ENCODE assay signal across 1 cellular context in genomic region chr20:46520976-46521579, GRCh38.
TF ChIP-seq lines count a peak whose summit lies in the region.

No MANE protein-coding gene starts in this region.

TF ChIP-seq in HepG2, 621 proteins besides CTCF, POLR2A, EP300 and RAD21 (continued from another document and continues in another):
- TF ChIP-seq, protein P1, sequence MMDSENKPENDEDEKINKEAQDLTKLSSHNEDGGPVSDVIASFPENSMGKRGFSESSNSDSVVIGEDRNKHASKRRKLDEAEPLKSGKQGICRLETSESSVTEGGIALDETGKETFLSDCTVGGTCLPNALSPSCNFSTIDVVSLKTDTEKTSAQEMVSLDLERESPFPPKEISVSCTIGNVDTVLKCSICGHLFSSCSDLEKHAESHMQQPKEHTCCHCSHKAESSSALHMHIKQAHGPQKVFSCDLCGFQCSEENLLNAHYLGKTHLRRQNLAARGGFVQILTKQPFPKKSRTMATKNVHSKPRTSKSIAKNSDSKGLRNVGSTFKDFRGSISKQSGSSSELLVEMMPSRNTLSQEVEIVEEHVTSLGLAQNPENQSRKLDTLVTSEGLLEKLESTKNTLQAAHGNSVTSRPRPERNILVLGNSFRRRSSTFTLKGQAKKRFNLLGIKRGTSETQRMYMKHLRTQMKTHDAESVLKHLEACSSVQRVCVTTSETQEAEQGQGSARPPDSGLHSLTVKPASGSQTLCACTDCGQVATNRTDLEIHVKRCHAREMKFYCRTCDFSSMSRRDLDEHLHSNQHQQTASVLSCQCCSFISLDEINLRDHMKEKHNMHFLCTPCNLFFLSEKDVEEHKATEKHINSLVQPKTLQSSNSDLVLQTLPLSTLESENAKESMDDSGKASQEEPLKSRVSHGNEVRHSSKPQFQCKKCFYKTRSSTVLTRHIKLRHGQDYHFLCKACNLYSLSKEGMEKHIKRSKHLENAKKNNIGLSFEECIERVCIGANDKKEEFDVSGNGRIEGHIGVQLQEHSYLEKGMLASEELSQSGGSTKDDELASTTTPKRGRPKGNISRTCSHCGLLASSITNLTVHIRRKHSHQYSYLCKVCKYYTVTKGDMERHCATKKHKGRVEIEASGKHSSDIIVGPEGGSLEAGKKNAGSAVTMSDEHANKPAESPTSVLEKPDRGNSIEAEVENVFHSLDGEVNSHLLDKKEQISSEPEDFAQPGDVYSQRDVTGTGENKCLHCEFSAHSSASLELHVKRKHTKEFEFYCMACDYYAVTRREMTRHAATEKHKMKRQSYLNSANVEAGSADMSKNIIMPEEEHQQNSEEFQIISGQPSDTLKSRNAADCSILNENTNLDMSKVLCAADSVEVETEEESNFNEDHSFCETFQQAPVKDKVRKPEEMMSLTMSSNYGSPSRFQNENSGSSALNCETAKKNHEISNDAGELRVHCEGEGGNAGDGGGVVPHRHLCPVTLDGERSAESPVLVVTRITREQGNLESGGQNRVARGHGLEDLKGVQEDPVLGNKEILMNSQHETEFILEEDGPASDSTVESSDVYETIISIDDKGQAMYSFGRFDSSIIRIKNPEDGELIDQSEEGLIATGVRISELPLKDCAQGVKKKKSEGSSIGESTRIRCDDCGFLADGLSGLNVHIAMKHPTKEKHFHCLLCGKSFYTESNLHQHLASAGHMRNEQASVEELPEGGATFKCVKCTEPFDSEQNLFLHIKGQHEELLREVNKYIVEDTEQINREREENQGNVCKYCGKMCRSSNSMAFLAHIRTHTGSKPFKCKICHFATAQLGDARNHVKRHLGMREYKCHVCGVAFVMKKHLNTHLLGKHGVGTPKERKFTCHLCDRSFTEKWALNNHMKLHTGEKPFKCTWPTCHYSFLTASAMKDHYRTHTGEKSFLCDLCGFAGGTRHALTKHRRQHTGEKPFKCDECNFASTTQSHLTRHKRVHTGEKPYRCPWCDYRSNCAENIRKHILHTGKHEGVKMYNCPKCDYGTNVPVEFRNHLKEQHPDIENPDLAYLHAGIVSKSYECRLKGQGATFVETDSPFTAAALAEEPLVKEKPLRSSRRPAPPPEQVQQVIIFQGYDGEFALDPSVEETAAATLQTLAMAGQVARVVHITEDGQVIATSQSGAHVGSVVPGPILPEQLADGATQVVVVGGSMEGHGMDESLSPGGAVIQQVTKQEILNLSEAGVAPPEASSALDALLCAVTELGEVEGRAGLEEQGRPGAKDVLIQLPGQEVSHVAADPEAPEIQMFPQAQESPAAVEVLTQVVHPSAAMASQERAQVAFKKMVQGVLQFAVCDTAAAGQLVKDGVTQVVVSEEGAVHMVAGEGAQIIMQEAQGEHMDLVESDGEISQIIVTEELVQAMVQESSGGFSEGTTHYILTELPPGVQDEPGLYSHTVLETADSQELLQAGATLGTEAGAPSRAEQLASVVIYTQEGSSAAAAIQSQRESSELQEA (CRISPR knock-in tag; IDR thresholded peaks at IDR 0.05; ENCODE audit: not compliant biosample characterization) = no peak
- no peak for TF ChIP-seq ATAD3A (CRISPR knock-in tag; IDR thresholded peaks at IDR 0.05)
- TF ChIP-seq ZNF788 (CRISPR knock-in tag; IDR thresholded peaks at IDR 0.05; ENCODE audit: borderline replicate concordance) = no peak; the same call in 1 of the 2 replicates
- no peak for TF ChIP-seq SNAI1 (CRISPR knock-in tag; IDR thresholded peaks at IDR 0.05; ENCODE audit: borderline replicate concordance)
- TF ChIP-seq PHF8 (CRISPR knock-in tag; IDR thresholded peaks at IDR 0.05) = no peak
- peak; percentile 71 for TF ChIP-seq BCL6 (CRISPR knock-in tag; IDR thresholded peaks at IDR 0.05)
- TF ChIP-seq HNF4G (IDR thresholded peaks at IDR 0.05; ENCODE audit: borderline replicate concordance, low read depth, low read length) = no peak
- no peak for TF ChIP-seq HNF4G (CRISPR knock-in tag; IDR thresholded peaks at IDR 0.05; ENCODE audit: borderline replicate concordance, low read depth)
- peak; percentile 69; the same call in 1 of the 2 replicates for TF ChIP-seq MIER3 (CRISPR knock-in tag; IDR thresholded peaks at IDR 0.05; ENCODE audit: borderline replicate concordance)
- no peak for TF ChIP-seq SRF (IDR thresholded peaks at IDR 0.05; ENCODE audit: low read depth, low read length)
- no peak for TF ChIP-seq ZNF44 (CRISPR knock-in tag; IDR thresholded peaks at IDR 0.05)
- no peak; the same call in 1 of the 2 replicates for TF ChIP-seq DNMT3B (CRISPR knock-in tag; conservative IDR thresholded peaks at IDR 0.05)
- no peak for TF ChIP-seq ZNF598 (CRISPR knock-in tag; IDR thresholded peaks at IDR 0.05; ENCODE audit: borderline replicate concordance)
- TF ChIP-seq ZNF850 (CRISPR knock-in tag; conservative IDR thresholded peaks at IDR 0.05) = no peak
- no peak for TF ChIP-seq ZNF746 (CRISPR knock-in tag; IDR thresholded peaks at IDR 0.05)
- no peak for TF ChIP-seq IRX3 (CRISPR knock-in tag; IDR thresholded peaks at IDR 0.05; ENCODE audit: borderline replicate concordance, low read depth)
- no peak for TF ChIP-seq DBP (CRISPR knock-in tag; IDR thresholded peaks at IDR 0.05; ENCODE audit: not compliant biosample characterization)
- no peak for TF ChIP-seq ZNF431 (CRISPR knock-in tag; IDR thresholded peaks at IDR 0.05; ENCODE audit: borderline replicate concordance, low read depth)
- TF ChIP-seq MAF1 (CRISPR knock-in tag; IDR thresholded peaks at IDR 0.05; ENCODE audit: borderline replicate concordance) = no peak
- no peak for TF ChIP-seq ZNF350 (CRISPR knock-in tag; IDR thresholded peaks at IDR 0.05; ENCODE audit: borderline replicate concordance, low read depth)
- TF ChIP-seq, protein P2, sequence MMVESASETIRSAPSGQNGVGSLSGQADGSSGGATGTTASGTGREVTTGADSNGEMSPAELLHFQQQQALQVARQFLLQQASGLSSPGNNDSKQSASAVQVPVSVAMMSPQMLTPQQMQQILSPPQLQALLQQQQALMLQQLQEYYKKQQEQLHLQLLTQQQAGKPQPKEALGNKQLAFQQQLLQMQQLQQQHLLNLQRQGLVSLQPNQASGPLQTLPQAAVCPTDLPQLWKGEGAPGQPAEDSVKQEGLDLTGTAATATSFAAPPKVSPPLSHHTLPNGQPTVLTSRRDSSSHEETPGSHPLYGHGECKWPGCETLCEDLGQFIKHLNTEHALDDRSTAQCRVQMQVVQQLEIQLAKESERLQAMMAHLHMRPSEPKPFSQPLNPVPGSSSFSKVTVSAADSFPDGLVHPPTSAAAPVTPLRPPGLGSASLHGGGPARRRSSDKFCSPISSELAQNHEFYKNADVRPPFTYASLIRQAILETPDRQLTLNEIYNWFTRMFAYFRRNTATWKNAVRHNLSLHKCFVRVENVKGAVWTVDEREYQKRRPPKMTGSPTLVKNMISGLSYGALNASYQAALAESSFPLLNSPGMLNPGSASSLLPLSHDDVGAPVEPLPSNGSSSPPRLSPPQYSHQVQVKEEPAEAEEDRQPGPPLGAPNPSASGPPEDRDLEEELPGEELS (CRISPR knock-in tag; IDR thresholded peaks at IDR 0.05) = no peak
- no peak for TF ChIP-seq NFE2 (CRISPR knock-in tag; IDR thresholded peaks at IDR 0.05)
- no peak for TF ChIP-seq MTA3 (CRISPR knock-in tag; IDR thresholded peaks at IDR 0.05)
- TF ChIP-seq ZNF770 (CRISPR knock-in tag; IDR thresholded peaks at IDR 0.05) = no peak
- no peak for TF ChIP-seq SNAPC4 (CRISPR knock-in tag; IDR thresholded peaks at IDR 0.05)
- peak; percentile 33 for TF ChIP-seq HNRNPH1 (optimal IDR thresholded peaks at IDR 0.05; ENCODE audit: low read depth, low read length)
- no peak for TF ChIP-seq TCF12 (IDR thresholded peaks at IDR 0.05)
- no peak for TF ChIP-seq TCF12 (CRISPR knock-in tag; IDR thresholded peaks at IDR 0.05)
- TF ChIP-seq, protein P3, sequence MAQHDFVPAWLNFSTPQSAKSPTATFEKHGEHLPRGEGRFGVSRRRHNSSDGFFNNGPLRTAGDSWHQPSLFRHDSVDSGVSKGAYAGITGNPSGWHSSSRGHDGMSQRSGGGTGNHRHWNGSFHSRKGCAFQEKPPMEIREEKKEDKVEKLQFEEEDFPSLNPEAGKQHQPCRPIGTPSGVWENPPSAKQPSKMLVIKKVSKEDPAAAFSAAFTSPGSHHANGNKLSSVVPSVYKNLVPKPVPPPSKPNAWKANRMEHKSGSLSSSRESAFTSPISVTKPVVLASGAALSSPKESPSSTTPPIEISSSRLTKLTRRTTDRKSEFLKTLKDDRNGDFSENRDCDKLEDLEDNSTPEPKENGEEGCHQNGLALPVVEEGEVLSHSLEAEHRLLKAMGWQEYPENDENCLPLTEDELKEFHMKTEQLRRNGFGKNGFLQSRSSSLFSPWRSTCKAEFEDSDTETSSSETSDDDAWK (CRISPR knock-in tag; IDR thresholded peaks at IDR 0.05) = no peak
- TF ChIP-seq MXD1 (CRISPR knock-in tag; IDR thresholded peaks at IDR 0.05) = no peak
- TF ChIP-seq KMT2B (CRISPR knock-in tag; IDR thresholded peaks at IDR 0.05) = no peak
- TF ChIP-seq ZNF451 (CRISPR knock-in tag; IDR thresholded peaks at IDR 0.05) = peak; percentile 74; the same call in 1 of the 2 replicates
- no peak for TF ChIP-seq GATA4 (IDR thresholded peaks at IDR 0.05; ENCODE audit: borderline replicate concordance, low read depth)
- no peak; the same call in 1 of the 2 replicates for TF ChIP-seq FOXC1 (CRISPR knock-in tag; IDR thresholded peaks at IDR 0.05; ENCODE audit: borderline replicate concordance)
- TF ChIP-seq HOXA9 (CRISPR knock-in tag; IDR thresholded peaks at IDR 0.05; ENCODE audit: borderline replicate concordance) = no peak
